13 cellular contexts compared by ENCODE assay signal in the genomic region with DNA sequence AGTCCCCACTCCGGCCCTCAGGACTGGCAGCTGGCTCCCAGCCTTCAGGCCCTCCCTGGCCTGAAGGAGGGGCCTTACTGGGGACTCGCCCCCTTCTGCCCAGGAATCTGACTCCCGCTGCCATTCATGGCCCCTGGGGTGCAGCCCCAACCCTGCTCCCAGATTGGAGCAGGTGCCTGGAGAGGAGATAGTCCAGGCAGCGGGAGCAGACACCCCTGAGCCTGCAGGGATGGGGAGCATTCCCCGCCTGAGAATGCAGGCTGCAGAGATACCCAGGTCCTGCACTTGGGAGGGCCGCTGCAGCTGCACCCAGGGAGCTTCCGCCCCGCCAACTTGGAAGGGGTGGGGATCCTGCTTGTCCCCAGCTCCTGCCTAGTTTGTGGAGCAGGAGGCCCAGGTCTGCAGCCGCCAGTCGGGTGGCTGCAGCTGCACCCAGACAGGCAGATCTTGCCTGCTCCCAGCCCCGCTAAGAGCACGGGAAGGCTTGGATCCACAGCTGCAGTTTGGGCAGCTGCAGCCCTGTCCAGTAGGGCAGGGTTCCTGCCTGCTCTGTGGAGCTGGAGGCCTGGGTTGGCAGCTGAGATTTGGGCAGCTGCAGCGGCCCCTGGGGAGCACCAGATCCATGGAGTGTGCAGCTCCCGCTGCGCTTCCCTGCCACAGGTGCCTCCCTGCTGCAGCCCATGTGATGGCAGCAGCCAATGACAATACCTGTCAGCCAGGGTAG. TPM values are rescaled to one million over a fixed set of nuclear protein-coding genes. Genes with fewer than 3 reads are reported as not detected.
A peak's percentile ranks its signal among the peaks of the same experiment; 100 is the strongest.
DNase-seq lines count a peak whose midpoint lies in the region; ATAC-seq, FAIRE-seq and TF ChIP-seq lines count a peak whose summit lies in the region.
"Had no signal": no experiment of that assay in that cellular context is flagged by ENCODE, and none has a peak within 500 bp of the region (broad histone marks: within the 10 kb centered on the region; RNA-seq: fewer than 3 reads in every experiment).

No MANE protein-coding gene starts in this region.

- H2BK5ac ChIP-seq in H1 (ENCODE audit: low read depth, low read length): no peak overlapping the region

- H3K23me2 ChIP-seq in H1 (ENCODE audit: low read depth, low read length): 0 out of 2 replicates have a peak, but pooled peaks cover 2% of the 10 kb centered on the region

- H2AK5ac ChIP-seq in H1 (ENCODE audit: low read depth, low read length): no peak overlapping the region

- intact Hi-C loops in HepG2 (cut with micrococcal nuclease; ENCODE audit: unreplicated experiment) (loop anchor here (10.0 kb wide), 1 partner anchor 483 kb away; no protein-coding TSS in a partner anchor), right lobe of liver (cut with DNase I) (no loop called here), upper lobe of right lung (cut with DNase I) (no loop called here)

- H3K27ac ChIP-seq in HepG2 (ENCODE audit: extremely low read length, insufficient read depth, low read length) (no peak overlapping the region), right lobe of liver (no peak overlapping the region), H1 (ENCODE audit: low read depth, low read length) (no peak overlapping the region; the same call in 1 of the 2 replicates), upper lobe of right lung (no peak overlapping the region)
- H3K27ac ChIP-seq: cardiac muscle cell, vagina had no signal

- no peak overlapping the region for H4K91ac ChIP-seq in H1 (replicated peaks; ENCODE audit: insufficient read length, low read length)

- no peak overlapping the region for H2BK12ac ChIP-seq in H1 (ENCODE audit: low read depth, low read length)

- H3K9ac ChIP-seq in HepG2 (ENCODE audit: insufficient read depth, low read depth, low read length) (no peak overlapping the region), H1 (replicated peaks in 1 of 4; ENCODE audit: extremely low read depth in 1 of 4, low read depth in 3 of 4, low read length in 3 of 4) (no peak overlapping the region)

- in situ Hi-C loops in HepG2 (cut with HindIII; ENCODE audit: extremely low pct_ligation_motif_present, low pct_unique_long_range_greater_than_20kb): no loop called here

- H3K9me3 ChIP-seq in HepG2 (ENCODE audit: low read length) (no peaks in the 10 kb centered on the region), right lobe of liver (no peaks in the 10 kb centered on the region), H1 (ENCODE audit: insufficient read depth in 2 of 2, low read depth in 1 of 2, low read length in 1 of 2) (no peaks in the 10 kb centered on the region), upper lobe of right lung (no peaks in the 10 kb centered on the region)
- H3K9me3 ChIP-seq: vagina had no signal

- POLR2A ChIA-PET in HepG2 (lab: Yijun Ruan, JAX): no interaction called here
- POLR2A ChIA-PET in H1 (lab: Charles Lee; ENCODE audit: partially characterized antibody): interaction anchor here (0.6 to 1.3 kb wide), 4 partner anchors 51 to 347 kb away, joined by 3 to 4 read pairs (median 4); no protein-coding TSS in a partner anchor

- H3K18ac ChIP-seq in H1 (ENCODE audit: extremely low read depth, low read length): peak overlapping the region; percentile 19; the same call in 1 of the 2 replicates

- H3K36me3 ChIP-seq in HepG2 (replicated peaks in 1 of 2; ENCODE audit: control insufficient read depth in 1 of 2, insufficient read depth in 2 of 2, low read length in 2 of 2) (no peaks in the 10 kb centered on the region; a peak in 1 of 5 replicates), right lobe of liver (no peaks in the 10 kb centered on the region), H1 (ENCODE audit: control insufficient read depth in 2 of 4, insufficient read depth in 4 of 4, low read length in 3 of 4) (no peaks in the 10 kb centered on the region), upper lobe of right lung (no peaks in the 10 kb centered on the region)
- H3K36me3 ChIP-seq: cardiac muscle cell, vagina had no signal

- TF ChIP-seq RAD21 in HepG2 (CRISPR knock-in tag; IDR thresholded peaks at IDR 0.05) (no peak), H1 (IDR thresholded peaks at IDR 0.05 in 1 of 2, conservative IDR thresholded peaks at IDR 0.05 in 1 of 2; ENCODE audit: low read depth in 2 of 2, low read length in 2 of 2) (no peak)

- BruUV-seq in HepG2 (replicated peaks; lab: Mats Ljungman, UMichigan): no TSS peak

- H2BK20ac ChIP-seq in H1 (ENCODE audit: low read length): no peak overlapping the region

- no peaks in the 10 kb centered on the region for H3K79me1 ChIP-seq in H1 (ENCODE audit: low read depth, low read length)

- H4K5ac ChIP-seq in H1 (ENCODE audit: insufficient read length, low read depth, low read length): no peak overlapping the region

- no peak overlapping the region for H2BK120ac ChIP-seq in H1 (replicated peaks; ENCODE audit: low read depth, low read length)

- ATAC-seq in HepG2: peak; percentile 54
- no peak for ATAC-seq in right lobe of liver
- peak; percentile 29 for ATAC-seq in upper lobe of right lung
- ATAC-seq in GM18909 (IDR thresholded peaks at IDR 0.05; ENCODE audit: poor library complexity, unreplicated experiment): no peak
- ATAC-seq in GM21390 (IDR thresholded peaks at IDR 0.05; ENCODE audit: unreplicated experiment): no peak

- H3K4me2 ChIP-seq in HepG2 (ENCODE audit: low read depth, low read length) (peak overlapping the region; percentile 64), H1 (ENCODE audit: insufficient read depth in 1 of 2, low read depth in 2 of 2, low read length in 2 of 2) (peak overlapping the region in 1 of 2 experiments; percentile 42; a peak in 2 of 4 replicates)

- H3K79me2 ChIP-seq in HepG2 (ENCODE audit: insufficient read depth, low read length) (no peaks in the 10 kb centered on the region), H1 (ENCODE audit: control insufficient read depth in 1 of 2, insufficient read depth in 2 of 2, low read length in 2 of 2) (no peaks in the 10 kb centered on the region)

- no peak overlapping the region for H4K8ac ChIP-seq in H1 (ENCODE audit: extremely low read depth, insufficient read depth, low read length)

- FAIRE-seq in HepG2 (lab: Jason Lieb, UNC) (no peak), H1 (lab: Jason Lieb, UNC) (no peak)
- FAIRE-seq: G401.6 had no signal

- H3K23ac ChIP-seq in H1 (ENCODE audit: insufficient read length): no peak overlapping the region

- CTCF ChIA-PET in HepG2 (lab: Yijun Ruan, JAX; ENCODE audit: low intra/inter-chr PET ratio, low total read pairs): no interaction called here
- CTCF ChIA-PET in H1 (lab: Charles Lee; ENCODE audit: partially characterized antibody): interaction anchor here (0.6 to 1.1 kb wide), 4 partner anchors 23 to 370 kb away, joined by 3 read pairs; no protein-coding TSS in a partner anchor

- peak overlapping the region in 2 of 3 experiments; percentile 7 to 40; a peak in 3 of 6 replicates for H3K4me3 ChIP-seq in HepG2 (replicated peaks in 1 of 3; ENCODE audit: insufficient read depth in 1 of 3, low read depth in 2 of 3, low read length in 3 of 3)
- no peak overlapping the region for H3K4me3 ChIP-seq in right lobe of liver
- H3K4me3 ChIP-seq in H1 (ENCODE audit: extremely low read depth in 1 of 4, insufficient read depth in 2 of 4, low read depth in 3 of 4, low read length in 4 of 4): no peak overlapping the region
- H3K4me3 ChIP-seq in upper lobe of right lung: no peak overlapping the region
- H3K4me3 ChIP-seq: cardiac muscle cell, vagina had no signal

- TF ChIP-seq POLR2A in HepG2 (IDR thresholded peaks at IDR 0.05; ENCODE audit: insufficient read depth in 1 of 2, low read depth in 2 of 2, low read length in 2 of 2) (no peak), right lobe of liver (IDR thresholded peaks at IDR 0.05) (no peak), H1 (IDR thresholded peaks at IDR 0.05; ENCODE audit: control extremely low read depth in 1 of 2, low read depth in 2 of 2, low read length in 2 of 2) (no peak)

- no peak overlapping the region for H3K56ac ChIP-seq in H1 (replicated peaks; ENCODE audit: insufficient read length, low read depth, low read length)

- no peak for DNase-seq in HepG2 (ENCODE audit: low spot score)
- no peak for DNase-seq in right lobe of liver
- peak; percentile 94 for DNase-seq in NCI-H345 (lab: John Stamatoyannopoulos, UW)
- DNase-seq in H1 (ENCODE audit: low read depth in 1 of 2, low spot score in 2 of 2): peak in 1 of 2 experiments; percentile 51
- peak; percentile 37 for DNase-seq in upper lobe of right lung
- DNase-seq in Kasumi-1 (lab: John Stamatoyannopoulos, UW): no peak
- DNase-seq: naive B cell, NCI-H226 had no signal

- TF ChIP-seq CTCF in HepG2 (CRISPR knock-in tag; IDR thresholded peaks at IDR 0.05) (peak; percentile 37), right lobe of liver (IDR thresholded peaks at IDR 0.05) (no peak), H1 (IDR thresholded peaks at IDR 0.05; ENCODE audit: control extremely low read depth in 1 of 3, insufficient read depth in 1 of 3, low read depth in 1 of 3, low read length in 3 of 3) (no peak), upper lobe of right lung (IDR thresholded peaks at IDR 0.05) (no peak)

- H3K27me3 ChIP-seq in HepG2 (ENCODE audit: control insufficient read depth in 1 of 2, insufficient read depth in 2 of 2, low read length in 2 of 2) (peaks cover 0 to 15% of the 10 kb centered on the region in 2 experiments; a peak in 1 of 5 replicates), right lobe of liver (no peaks in the 10 kb centered on the region), H1 (replicated peaks in 1 of 4; ENCODE audit: control insufficient read depth in 3 of 4, extremely low read depth in 1 of 4, insufficient read depth in 3 of 4, low read length in 3 of 4) (no peaks in the 10 kb centered on the region; a peak in 1 of 7 replicates), upper lobe of right lung (no peaks in the 10 kb centered on the region)
- H3K27me3 ChIP-seq: cardiac muscle cell, vagina had no signal

- H3K4ac ChIP-seq in H1 (replicated peaks; ENCODE audit: insufficient read length, low read depth, low read length): no peak overlapping the region

- H3K4me1 ChIP-seq in HepG2 (ENCODE audit: insufficient read depth, low read length) (peaks cover 38% of the 10 kb centered on the region), right lobe of liver (peaks cover 0 to 16% (median 5%) of the 10 kb centered on the region in 4 donors), H1 (replicated peaks in 1 of 4; ENCODE audit: control insufficient read depth in 3 of 4, insufficient read depth in 4 of 4, low read length in 3 of 4) (peaks cover 0 to 12% (median 2%) of the 10 kb centered on the region in 4 experiments; a peak in 3 of 7 replicates), upper lobe of right lung (no peaks in the 10 kb centered on the region)
- H3K4me1 ChIP-seq: vagina had no signal

- H2AFZ ChIP-seq in HepG2 (ENCODE audit: low read length): no peak overlapping the region
- no peak overlapping the region for H2AFZ ChIP-seq in H1 (ENCODE audit: low read length)

- no peak overlapping the region for H2BK15ac ChIP-seq in H1 (ENCODE audit: low read length)

- no peak overlapping the region for H3K14ac ChIP-seq in H1 (ENCODE audit: insufficient read length)

- WGBS in HepG2 (ENCODE audit: low lambda C conversion rate): 10% methylated on average over 12 of the region's 15 CpGs
- WGBS in right lobe of liver (ENCODE audit: insufficient coverage, low coverage, low lambda C conversion rate, missing lambda C conversion rate): 51% methylated on average over 2 of the region's 15 CpGs
- 63% methylated on average over 15 of the region's 15 CpGs; no CpG with 5 or more reads in 1 of the 2 experiments for WGBS in H1 (ENCODE audit: extremely low coverage in 1 of 2, insufficient coverage in 1 of 2, insufficient read length in 1 of 2, insufficient replicate concordance in 2 of 2, low coverage in 1 of 2, low lambda C conversion rate in 2 of 2, missing lambda C conversion rate in 1 of 2), 2 experiments

- H4K20me1 ChIP-seq in HepG2 (ENCODE audit: insufficient read depth, low read length) (no peaks in the 10 kb centered on the region), H1 (replicated peaks in 1 of 2; ENCODE audit: control insufficient read depth in 1 of 2, insufficient read depth in 2 of 2, low read length in 2 of 2) (no peaks in the 10 kb centered on the region)

- TF ChIP-seq EP300 in HepG2 (IDR thresholded peaks at IDR 0.05; ENCODE audit: low read depth in 2 of 2, low read length in 2 of 2): no peak
- no peak for TF ChIP-seq EP300 in HepG2 (CRISPR knock-in tag; IDR thresholded peaks at IDR 0.05; ENCODE audit: borderline replicate concordance)
- no peak for TF ChIP-seq EP300 in H1 (IDR thresholded peaks at IDR 0.05; ENCODE audit: borderline replicate concordance in 1 of 2, low read depth in 2 of 2, low read length in 2 of 2)

RNA-seq across cellular contexts. Expression of a gene that starts 5.2 kb away (rescaled TPM):
- total RNA-seq in HepG2 (2016; rRNA removed; fragmentation: Illumina TruSeq; extraction: Trizol) (not detected in 2 replicates), right lobe of liver (not detected), upper lobe of right lung (not detected)
- not detected in 2 replicates for total RNA-seq in HepG2 (2016; cell fraction: cytosol; rRNA removed; fragmentation: Illumina TruSeq; extraction: Trizol; ENCODE audit: low read depth)
- not detected in 2 replicates for total RNA-seq in HepG2 (2016; cell fraction: insoluble cytoplasmic fraction; rRNA removed; fragmentation: Illumina TruSeq; extraction: Trizol)
- total RNA-seq in HepG2 (2016; cell fraction: membrane; rRNA removed; fragmentation: Illumina TruSeq; extraction: Trizol): not detected in 2 replicates
- not detected in 2 replicates for total RNA-seq in HepG2 (2016; cell fraction: nucleus; rRNA removed; fragmentation: Illumina TruSeq; extraction: Trizol)
- polyA plus RNA-seq in HepG2 (2011; rRNA removed) (not detected in 2 replicates), H1 (2011; rRNA removed) (not detected in 2 replicates)
- polyA plus RNA-seq in HepG2 (2011; cell fraction: cytosol; rRNA removed): not detected in 2 replicates
- not detected in 2 replicates for polyA plus RNA-seq in HepG2 (2011; cell fraction: nucleus; rRNA removed)
- not detected in 2 replicates for polyA plus RNA-seq in HepG2 (2012)
- polyA plus RNA-seq in HepG2 (2016; cell fraction: cytosol; fragmentation: Illumina TruSeq; extraction: Trizol; ENCODE audit: low read depth): not detected in 2 replicates
- polyA plus RNA-seq in HepG2 (2016; cell fraction: insoluble cytoplasmic fraction; fragmentation: Illumina TruSeq; extraction: Trizol; ENCODE audit: low read depth): not detected in 2 replicates
- not detected in 2 replicates for polyA plus RNA-seq in HepG2 (2016; cell fraction: membrane; fragmentation: Illumina TruSeq; extraction: Trizol; ENCODE audit: low read depth)
- not detected in 2 replicates for polyA plus RNA-seq in HepG2 (2016; cell fraction: nucleus; fragmentation: Illumina TruSeq; extraction: Trizol; ENCODE audit: insufficient read depth, low read depth)
- not detected in 2 replicates for polyA minus RNA-seq in HepG2 (2011; rRNA and poly(A)+ RNA removed; ENCODE audit: low replicate concordance)
- not detected in 2 replicates for polyA minus RNA-seq in HepG2 (2011; cell fraction: cytosol; rRNA and poly(A)+ RNA removed)
- not detected in 2 replicates for polyA minus RNA-seq in HepG2 (2011; cell fraction: nucleus; rRNA and poly(A)+ RNA removed)
- not detected in 2 replicates for total RNA-seq in H1 (2021; fragmentation: NEBNext Ultra II Directional; extraction: Animal tissue kit (Norgen Biotek cat#: 25700))
- polyA plus RNA-seq in H1 (2011; cell fraction: cytosol; rRNA removed): not detected
- polyA plus RNA-seq in H1 (2011; cell fraction: nucleus; rRNA removed): not detected
- polyA plus RNA-seq in H1 (2012, experiment 1 of 2): not detected in 4 replicates
- not detected for polyA plus RNA-seq in H1 (2012, experiment 2 of 2)
- not detected for polyA plus RNA-seq in H1 (2013, experiment 1 of 2)
- not detected for polyA plus RNA-seq in H1 (2013, experiment 2 of 2)
- polyA minus RNA-seq in H1 (2011; rRNA and poly(A)+ RNA removed): not detected in 2 replicates
- not detected for polyA minus RNA-seq in H1 (2011; cell fraction: cytosol; rRNA and poly(A)+ RNA removed)
- polyA minus RNA-seq in H1 (2011; cell fraction: nucleus; rRNA and poly(A)+ RNA removed): not detected
- total RNA-seq: cardiac muscle cell, vagina had no signal
- polyA plus RNA-seq: cardiac muscle cell had no signal

RNA-seq across cellular contexts. Expression of a gene that starts 54.7 kb away (rescaled TPM):
- total RNA-seq in HepG2 (2016; rRNA removed; fragmentation: Illumina TruSeq; extraction: Trizol): 66.2 and 76.9 TPM in 2 replicates
- total RNA-seq in HepG2 (2016; cell fraction: cytosol; rRNA removed; fragmentation: Illumina TruSeq; extraction: Trizol; ENCODE audit: low read depth): 59.0 and 62.0 TPM in 2 replicates
- total RNA-seq in HepG2 (2016; cell fraction: insoluble cytoplasmic fraction; rRNA removed; fragmentation: Illumina TruSeq; extraction: Trizol): 56.5 and 69.8 TPM in 2 replicates
- 143 and 144 TPM in 2 replicates for total RNA-seq in HepG2 (2016; cell fraction: membrane; rRNA removed; fragmentation: Illumina TruSeq; extraction: Trizol)
- total RNA-seq in HepG2 (2016; cell fraction: nucleus; rRNA removed; fragmentation: Illumina TruSeq; extraction: Trizol): 31.9 and 37.0 TPM in 2 replicates
- 8.7 and 11.9 TPM in 2 replicates for polyA plus RNA-seq in HepG2 (2011; rRNA removed)
- polyA plus RNA-seq in HepG2 (2011; cell fraction: cytosol; rRNA removed): 8.2 and 15.1 TPM in 2 replicates
- polyA plus RNA-seq in HepG2 (2011; cell fraction: nucleus; rRNA removed): 11.9 and 16.1 TPM in 2 replicates
- polyA plus RNA-seq in HepG2 (2012): 13.6 and 29.5 TPM in 2 replicates
- 102 and 115 TPM in 2 replicates for polyA plus RNA-seq in HepG2 (2016; cell fraction: cytosol; fragmentation: Illumina TruSeq; extraction: Trizol; ENCODE audit: low read depth)
- 97.7 and 135 TPM in 2 replicates for polyA plus RNA-seq in HepG2 (2016; cell fraction: insoluble cytoplasmic fraction; fragmentation: Illumina TruSeq; extraction: Trizol; ENCODE audit: low read depth)
- polyA plus RNA-seq in HepG2 (2016; cell fraction: membrane; fragmentation: Illumina TruSeq; extraction: Trizol; ENCODE audit: low read depth): 207 and 227 TPM in 2 replicates
- 95.0 and 101 TPM in 2 replicates for polyA plus RNA-seq in HepG2 (2016; cell fraction: nucleus; fragmentation: Illumina TruSeq; extraction: Trizol; ENCODE audit: insufficient read depth, low read depth)
- 22.9 and 110 TPM in 2 replicates for polyA minus RNA-seq in HepG2 (2011; rRNA and poly(A)+ RNA removed; ENCODE audit: low replicate concordance)
- 11.1 and 17.9 TPM in 2 replicates for polyA minus RNA-seq in HepG2 (2011; cell fraction: cytosol; rRNA and poly(A)+ RNA removed)
- polyA minus RNA-seq in HepG2 (2011; cell fraction: nucleus; rRNA and poly(A)+ RNA removed): 5.3 and 8.1 TPM in 2 replicates
- 1 to 10 TPM in 3 of 6 experiments, under 1 TPM in 2, not detected in 1; 0.44 to 3.5 (median 1.8) TPM for total RNA-seq in right lobe of liver
- total RNA-seq in H1 (2021; fragmentation: NEBNext Ultra II Directional; extraction: Animal tissue kit (Norgen Biotek cat#: 25700)): 207 and 208 TPM in 2 replicates
- 75.3 and 95.5 TPM in 2 replicates for polyA plus RNA-seq in H1 (2011; rRNA removed)
- polyA plus RNA-seq in H1 (2011; cell fraction: cytosol; rRNA removed): 55.9 TPM
- 81.3 TPM for polyA plus RNA-seq in H1 (2011; cell fraction: nucleus; rRNA removed)
- polyA plus RNA-seq in H1 (2012, experiment 1 of 2): 129 to 197 TPM (median 194 TPM) in 4 replicates
- 204 TPM for polyA plus RNA-seq in H1 (2012, experiment 2 of 2)
- polyA plus RNA-seq in H1 (2013, experiment 1 of 2): 137 TPM
- 139 TPM for polyA plus RNA-seq in H1 (2013, experiment 2 of 2)
- polyA minus RNA-seq in H1 (2011; rRNA and poly(A)+ RNA removed): 65.2 and 67.6 TPM in 2 replicates
- polyA minus RNA-seq in H1 (2011; cell fraction: cytosol; rRNA and poly(A)+ RNA removed): 78.1 TPM
- 41.5 TPM for polyA minus RNA-seq in H1 (2011; cell fraction: nucleus; rRNA and poly(A)+ RNA removed)
- 1.0 TPM for total RNA-seq in upper lobe of right lung

Comparison
In these comparisons a context has a peak if more than half of its experiments do, and no peak if none do; other contexts are left out.
1. ATAC-seq: peak in HepG2 (single experiment) and upper lobe of right lung (single experiment); none in right lobe of liver (0 of 4), GM18909 (single experiment) and GM21390 (single experiment).
2. H3K4me3 ChIP-seq: peak in HepG2 (2 of 3); none in right lobe of liver (0 of 3), H1 (0 of 4) and upper lobe of right lung (single experiment).
3. RNA of a gene that starts 54.7 kb away (total RNA-seq): 207 to 208 TPM in H1 and 31.9 to 144 TPM in HepG2; 0.44 to 3.5 TPM in right lobe of liver and 1.0 TPM in upper lobe of right lung (single experiment); every median in the first group is over 4 times any median in the second.
4. DNase-seq: peak in NCI-H345 (single experiment) and upper lobe of right lung (single experiment); none in HepG2 (single experiment), right lobe of liver (0 of 3) and Kasumi-1 (0 of 2).